ENCODE assay signal across 28 cellular contexts in the genomic region with DNA sequence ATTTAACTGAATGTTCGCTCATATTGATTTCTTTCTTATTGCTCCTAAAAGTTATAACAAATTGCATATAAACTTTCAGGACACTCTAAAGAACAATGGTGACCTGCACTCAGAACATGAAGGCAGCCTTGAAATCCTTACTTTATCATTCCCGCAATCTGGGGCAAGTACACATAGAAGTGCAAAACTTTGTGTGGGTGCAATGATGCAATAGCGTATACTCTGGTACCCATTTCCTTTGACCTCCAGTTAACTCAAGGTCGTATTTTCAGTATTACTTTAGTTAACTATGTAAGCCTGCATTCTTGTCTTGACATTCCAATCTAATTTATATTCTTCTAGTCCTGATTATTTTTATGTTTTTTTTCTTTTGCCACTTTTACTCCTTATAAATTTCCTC.
"Had no signal": no experiment of that assay in that cellular context is flagged by ENCODE, and none has a peak within 500 bp of the region (broad histone marks: within the 10 kb centered on the region; RNA-seq: fewer than 3 reads in every experiment).

No MANE protein-coding gene starts in this region.

- H3K4me3 Mint-ChIP-seq: stimulated activated effector memory CD8-positive, alpha-beta T cell treated with anti-CD3 and anti-CD28 coated beads, Interleukin-12 subunit alpha, Interleukin-12 subunit beta, amount 100 ng/mL, for 72 hours; stimulated activated memory B cell treated with anti-CD40 and anti-IgM and Interleukin-4, amounts not matched to agents 10 μg/mL and 1 μg/mL and 100 μg/mL, for 72 hours; stimulated activated naive B cell treated with anti-CD40 and anti-IgM and Interleukin-4, amounts not matched to agents 10 μg/mL and 1 μg/mL and 100 μg/mL, for 72 hours; stimulated activated naive CD8-positive, alpha-beta T cell treated with anti-CD3 and anti-CD28 coated beads, Interleukin-15, amount 100 ng/mL, for 72 hours; stimulated activated naive CD8-positive, alpha-beta T cell treated with anti-CD3 and anti-CD28 coated beads, Interleukin-15, Interleukin-2, amounts not matched to agents 100 ng/mL and 50 ng/mL, for 24 hours; type B pancreatic cell had no signal

- H3K27ac ChIP-seq: stomach, suprapubic skin, testis, thoracic aorta, thyroid gland, tibial artery, tibial nerve, transverse colon, upper lobe of right lung, uterus, vagina had no signal

- H3K27me3 ChIP-seq: stomach, suprapubic skin, testis, thyroid gland, tibial artery, tibial nerve, transverse colon, upper lobe of right lung, uterus, vagina had no signal

- H3K9me3 ChIP-seq: stomach, suprapubic skin, testis, thoracic aorta, thyroid gland, tibial artery, tibial nerve, transverse colon, upper lobe of right lung, uterus, vagina had no signal

- ATAC-seq: stimulated activated effector memory CD8-positive, alpha-beta T cell treated with anti-CD3 and anti-CD28 coated beads, Interleukin-12 subunit alpha, Interleukin-12 subunit beta, amount 100 ng/mL, for 72 hours; stimulated activated memory B cell treated with anti-CD40 and anti-IgM and Interleukin-4, amounts not matched to agents 10 μg/mL and 1 μg/mL and 100 μg/mL, for 72 hours; stimulated activated naive B cell treated with anti-CD40 and anti-IgM and Interleukin-4, amounts not matched to agents 10 μg/mL and 1 μg/mL and 100 μg/mL, for 72 hours; stimulated activated naive CD8-positive, alpha-beta T cell treated with anti-CD3 and anti-CD28 coated beads, Interleukin-15, amount 100 ng/mL, for 72 hours; stimulated activated naive CD8-positive, alpha-beta T cell treated with anti-CD3 and anti-CD28 coated beads, Interleukin-15, Interleukin-2, amounts not matched to agents 100 U/mL and 50 U/mL, for 24 hours; upper lobe of right lung had no signal

- H3K36me3 ChIP-seq: stomach, suprapubic skin, thoracic aorta, thyroid gland, tibial artery, tibial nerve, transverse colon, upper lobe of right lung, uterus, vagina had no signal

- H3K27ac Mint-ChIP-seq: stimulated activated effector memory CD8-positive, alpha-beta T cell treated with anti-CD3 and anti-CD28 coated beads, Interleukin-12 subunit alpha, Interleukin-12 subunit beta, amount 100 ng/mL, for 72 hours; stimulated activated memory B cell treated with anti-CD40 and anti-IgM and Interleukin-4, amounts not matched to agents 10 μg/mL and 1 μg/mL and 100 μg/mL, for 72 hours; stimulated activated naive B cell treated with anti-CD40 and anti-IgM and Interleukin-4, amounts not matched to agents 10 μg/mL and 1 μg/mL and 100 μg/mL, for 72 hours; stimulated activated naive CD8-positive, alpha-beta T cell treated with anti-CD3 and anti-CD28 coated beads, Interleukin-15, amount 100 ng/mL, for 72 hours; stimulated activated naive CD8-positive, alpha-beta T cell treated with anti-CD3 and anti-CD28 coated beads, Interleukin-15, Interleukin-2, amounts not matched to agents 100 ng/mL and 50 ng/mL, for 24 hours; type B pancreatic cell had no signal

- H3K4me1 Mint-ChIP-seq: stimulated activated effector memory CD8-positive, alpha-beta T cell treated with anti-CD3 and anti-CD28 coated beads, Interleukin-12 subunit alpha, Interleukin-12 subunit beta, amount 100 ng/mL, for 72 hours; stimulated activated naive CD8-positive, alpha-beta T cell treated with anti-CD3 and anti-CD28 coated beads, Interleukin-15, amount 100 ng/mL, for 72 hours had no signal

- H3K4me1 ChIP-seq: stomach, suprapubic skin, testis, thyroid gland, tibial artery, tibial nerve, upper lobe of right lung, uterus, vagina had no signal

- H3K27me3 Mint-ChIP-seq: type B pancreatic cell had no signal

- DNase-seq: stimulated activated CD4-positive, alpha-beta T cell treated with anti-CD3 and anti-CD28 coated beads, Interleukin-2, amount 100 ng/mL, for 48 hours; stimulated activated CD4-positive, alpha-beta T cell treated with anti-CD3 and anti-CD28 coated beads, Interleukin-4, amount 100 ng/mL, for 1 hour; stimulated activated CD4-positive, alpha-beta T cell treated with anti-CD3 and anti-CD28 coated beads, Interleukin-4, amount 100 ng/mL, for 24 hours; stimulated activated CD4-positive, alpha-beta T cell treated with anti-CD3 and anti-CD28 coated beads, Interleukin-4, amount 100 ng/mL, for 4 hours; stimulated activated CD8-positive, alpha-beta memory T cell treated with anti-CD3 and anti-CD28 coated beads, Interleukin-4, amount 100 ng/mL, for 48 hours; stimulated activated naive B cell treated with anti-CD40 and anti-IgM and Interleukin-4, amounts not matched to agents 10 μg/mL and 1 μg/mL and 100 μg/mL, for 72 hours; stimulated activated naive CD4-positive, alpha-beta T cell; stimulated activated naive CD4-positive, alpha-beta T cell treated with Interleukin-2 at 50 U/mL for 16 hours; stimulated activated naive CD8-positive, alpha-beta T cell treated with anti-CD3 and anti-CD28 coated beads, Interleukin-15, amount 100 ng/mL, for 72 hours; stimulated activated naive CD8-positive, alpha-beta T cell treated with anti-CD3 and anti-CD28 coated beads, Interleukin-15, Interleukin-2, amounts not matched to agents 100 U/mL and 50 U/mL, for 24 hours; stomach; substantia nigra; testis; thyroid gland; tibial artery; transverse colon; trophoblast cell; upper lobe of right lung; uterus had no signal

- FAIRE-seq: urothelium cell line had no signal

- H3K36me3 Mint-ChIP-seq: stimulated activated effector memory CD8-positive, alpha-beta T cell treated with anti-CD3 and anti-CD28 coated beads, Interleukin-12 subunit alpha, Interleukin-12 subunit beta, amount 100 ng/mL, for 72 hours; stimulated activated memory B cell treated with anti-CD40 and anti-IgM and Interleukin-4, amounts not matched to agents 10 μg/mL and 1 μg/mL and 100 μg/mL, for 72 hours; stimulated activated naive B cell treated with anti-CD40 and anti-IgM and Interleukin-4, amounts not matched to agents 10 μg/mL and 1 μg/mL and 100 μg/mL, for 72 hours; type B pancreatic cell had no signal

- H3K4me3 ChIP-seq: stomach, suprapubic skin, testis, thoracic aorta, thyroid gland, tibial artery, tibial nerve, transverse colon, upper lobe of right lung, uterus, vagina had no signal
